7 cellular contexts compared by ENCODE assay signal in the genomic region with DNA sequence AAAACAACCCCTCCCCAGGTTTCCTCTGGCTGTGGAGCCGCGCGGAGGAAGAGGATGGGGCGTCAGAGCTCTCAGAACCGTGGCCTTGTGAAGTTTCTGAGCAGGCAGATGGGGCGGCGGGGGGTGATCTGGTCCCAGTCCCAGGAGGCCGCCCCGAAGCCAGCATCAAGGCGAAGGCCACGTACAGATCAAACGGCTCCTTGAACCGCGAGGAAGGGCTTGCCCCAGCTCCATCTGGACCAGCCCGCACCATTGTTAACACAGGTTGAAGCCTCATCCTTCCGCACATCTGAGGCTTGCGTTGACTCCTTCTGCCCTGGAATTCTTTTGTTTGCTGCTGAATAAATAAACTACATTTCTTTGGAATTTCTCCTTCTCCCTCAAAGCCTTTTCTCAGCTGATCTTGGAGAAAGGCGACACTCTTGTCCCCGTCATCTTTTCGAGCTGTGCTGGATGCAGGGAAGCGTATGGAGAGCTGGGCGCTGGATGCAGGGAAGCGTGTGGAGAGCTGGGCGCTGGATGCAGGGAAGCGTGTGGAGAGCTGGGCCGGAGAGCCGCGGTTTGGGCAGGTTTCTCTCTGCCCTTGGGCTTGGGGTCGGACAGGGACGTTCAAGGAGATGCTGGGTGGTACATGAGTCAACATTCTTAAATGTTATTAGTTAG. TPM values are rescaled to one million over a fixed set of nuclear protein-coding genes. Genes with fewer than 3 reads are reported as not detected.
A peak's percentile ranks its signal among the peaks of the same experiment; 100 is the strongest.
DNase-seq lines count a peak whose midpoint lies in the region; FAIRE-seq and TF ChIP-seq lines count a peak whose summit lies in the region.
"Not testable (repeated sequence)": the region's sequence is repeated elsewhere in the genome, so short reads cannot be mapped to it uniquely, and the experiment has no call there.

No MANE protein-coding gene starts in this region.

- not testable (repeated sequence) for H3K4ac ChIP-seq in H1 (replicated peaks; ENCODE audit: insufficient read length, low read depth, low read length); neuronal stem cell (ENCODE audit: low read length)

- peak overlapping the region; percentile 71; the same call in 1 of the 2 replicates for H4K8ac ChIP-seq in H1 (ENCODE audit: extremely low read depth, insufficient read depth, low read length)
- H4K8ac ChIP-seq in neuronal stem cell (ENCODE audit: low read depth, low read length), result not testable (repeated sequence)

- not testable (repeated sequence) for H2BK15ac ChIP-seq in H1 (ENCODE audit: low read length); neuronal stem cell (ENCODE audit: low read length)

- intact Hi-C loops in kidney (cut with DNase I), result not testable (repeated sequence)

- DNase-seq in H7, result peak; percentile 57
- peak; percentile 76 to 87 for DNase-seq in SJSA1 (ENCODE audit: low read depth in 1 of 2, low spot score in 2 of 2)
- peak; percentile 11 for DNase-seq in activated naive CD4-positive, alpha-beta T cell treated with anti-CD3 and anti-CD28 coated beads, Interleukin-2, amount 10 ng/mL, durations not matched to agents 7 days and 5 days
- DNase-seq in H1 (ENCODE audit: low read depth in 1 of 2, low spot score in 2 of 2); neuronal stem cell (ENCODE audit: low spot score): not testable (repeated sequence)
- peak; percentile 78 for DNase-seq in kidney

- TF ChIP-seq POLR2A in H1 (IDR thresholded peaks at IDR 0.05; ENCODE audit: control extremely low read depth in 1 of 2, low read depth in 2 of 2, low read length in 2 of 2), result not testable (repeated sequence)

- not testable (repeated sequence) for H2BK12ac ChIP-seq in H1 (ENCODE audit: low read depth, low read length); neuronal stem cell (ENCODE audit: low read length)

- H4K91ac ChIP-seq in H1 (replicated peaks; ENCODE audit: insufficient read length, low read length); neuronal stem cell (ENCODE audit: low read depth, low read length, poor library complexity): not testable (repeated sequence)

- H2BK5ac ChIP-seq in H1 (ENCODE audit: low read depth, low read length); neuronal stem cell (ENCODE audit: low read length): not testable (repeated sequence)

- H3K36me3 ChIP-seq in BLaER1 treated with 17β-estradiol and CSF1 and Interleukin-3, amounts not matched to agents 10 nM and 100 nM; H7 (replicated peaks; ENCODE audit: control insufficient read depth, insufficient read depth, low read length); SJSA1; H1 (ENCODE audit: control insufficient read depth in 2 of 4, insufficient read depth in 4 of 4, low read length in 3 of 4); kidney (ENCODE audit: control insufficient read depth in 1 of 2, insufficient read depth in 2 of 2, low read length in 2 of 2); neuronal stem cell (replicated peaks in 1 of 2; ENCODE audit: control insufficient read depth in 2 of 2, insufficient read depth in 2 of 2, low read length in 2 of 2): not testable (repeated sequence)

- 85% methylated on average over 30 of the region's 30 CpGs; no CpG with 5 or more reads in 1 of the 2 experiments for WGBS in H1 (ENCODE audit: extremely low coverage in 1 of 2, insufficient coverage in 1 of 2, insufficient read length in 1 of 2, insufficient replicate concordance in 2 of 2, low coverage in 1 of 2, low lambda C conversion rate in 2 of 2, missing lambda C conversion rate in 1 of 2), 2 experiments
- no CpG with 5 or more reads among the region's 30 CpGs for WGBS in neuronal stem cell (ENCODE audit: extremely low coverage in 2 of 2, insufficient read length in 2 of 2, insufficient replicate concordance in 1 of 2), 2 donors

- H3K18ac ChIP-seq in H1 (ENCODE audit: extremely low read depth, low read length), result not testable (repeated sequence)
- peak overlapping the region; percentile 83 for H3K18ac ChIP-seq in neuronal stem cell (ENCODE audit: low read length)

- not testable (repeated sequence) for H2AK5ac ChIP-seq in H1 (ENCODE audit: low read depth, low read length); neuronal stem cell (ENCODE audit: low read depth, low read length)

- not testable (repeated sequence) for H3K79me2 ChIP-seq in H1 (ENCODE audit: control insufficient read depth in 1 of 2, insufficient read depth in 2 of 2, low read length in 2 of 2)

- H3K4me1 ChIP-seq in BLaER1 treated with 17β-estradiol and CSF1 and Interleukin-3, amounts not matched to agents 10 nM and 100 nM, result peaks cover 24 to 40% (median 37%) of the 10 kb centered on the region in 10 experiments
- H3K4me1 ChIP-seq in SJSA1 (replicated peaks), result peaks cover 13% of the 10 kb centered on the region
- not testable (repeated sequence) for H3K4me1 ChIP-seq in H1 (replicated peaks in 1 of 4; ENCODE audit: control insufficient read depth in 3 of 4, insufficient read depth in 4 of 4, low read length in 3 of 4); kidney (ENCODE audit: control insufficient read depth in 1 of 2, insufficient read depth in 1 of 2, low read depth in 1 of 2, low read length in 2 of 2); neuronal stem cell (ENCODE audit: control insufficient read depth in 2 of 2, insufficient read depth in 1 of 2, low read depth in 1 of 2, low read length in 2 of 2)

- not testable (repeated sequence) for H3K79me1 ChIP-seq in H1 (ENCODE audit: low read depth, low read length); neuronal stem cell (ENCODE audit: low read depth, low read length)

- H3K14ac ChIP-seq in H1 (ENCODE audit: insufficient read length); neuronal stem cell (ENCODE audit: low read length): not testable (repeated sequence)

- not testable (repeated sequence) for H3K9me3 Mint-ChIP-seq in activated naive CD4-positive, alpha-beta T cell treated with anti-CD3 and anti-CD28 coated beads, Interleukin-2, amount 10 ng/mL, durations not matched to agents 7 days and 5 days

- not testable (repeated sequence) for H3K27ac Mint-ChIP-seq in activated naive CD4-positive, alpha-beta T cell treated with anti-CD3 and anti-CD28 coated beads, Interleukin-2, amount 10 ng/mL, durations not matched to agents 7 days and 5 days

- H3K23ac ChIP-seq in H1 (ENCODE audit: insufficient read length); neuronal stem cell (ENCODE audit: low read depth, low read length, poor library complexity): not testable (repeated sequence)

- CTCF ChIA-PET in activated naive CD4-positive, alpha-beta T cell treated with anti-CD3 and anti-CD28 coated beads, Interleukin-2, amount 10 ng/mL, durations not matched to agents 7 days and 5 days (lab: Charles Lee); H1 (lab: Charles Lee; ENCODE audit: partially characterized antibody): not testable (repeated sequence)

- not testable (repeated sequence) for TF ChIP-seq RAD21 in H1 (IDR thresholded peaks at IDR 0.05 in 1 of 2, conservative IDR thresholded peaks at IDR 0.05 in 1 of 2; ENCODE audit: low read depth in 2 of 2, low read length in 2 of 2)

- H2BK120ac ChIP-seq in H1 (replicated peaks; ENCODE audit: low read depth, low read length); neuronal stem cell (ENCODE audit: low read depth, low read length): not testable (repeated sequence)

- not testable (repeated sequence) for H3K9ac ChIP-seq in BLaER1 treated with 17β-estradiol and CSF1 and Interleukin-3, amounts not matched to agents 10 nM and 100 nM; H1 (replicated peaks in 1 of 4; ENCODE audit: extremely low read depth in 1 of 4, low read depth in 3 of 4, low read length in 3 of 4); kidney (ENCODE audit: low read length in 2 of 2); neuronal stem cell (ENCODE audit: low read depth, low read length, poor library complexity)

- POLR2A ChIA-PET in H1 (lab: Charles Lee; ENCODE audit: partially characterized antibody), result not testable (repeated sequence)

- not testable (repeated sequence) for TF ChIP-seq CTCF in H1 (IDR thresholded peaks at IDR 0.05; ENCODE audit: control extremely low read depth in 1 of 3, insufficient read depth in 1 of 3, low read depth in 1 of 3, low read length in 3 of 3); kidney (IDR thresholded peaks at IDR 0.05; ENCODE audit: borderline replicate concordance, extremely low read depth, insufficient read depth)

- not testable (repeated sequence) for H3K4me3 ChIP-seq in BLaER1 treated with 17β-estradiol and CSF1 and Interleukin-3, amounts not matched to agents 10 nM and 100 nM; H7 (ENCODE audit: insufficient read depth, low read depth, low read length); SJSA1; H1 (ENCODE audit: extremely low read depth in 1 of 4, insufficient read depth in 2 of 4, low read depth in 3 of 4, low read length in 4 of 4); kidney (ENCODE audit: low read length in 2 of 2); neuronal stem cell (ENCODE audit: low read length in 2 of 2)

- H4K20me1 ChIP-seq in BLaER1 treated with 17β-estradiol and CSF1 and Interleukin-3, amounts not matched to agents 10 nM and 100 nM; H1 (replicated peaks in 1 of 2; ENCODE audit: control insufficient read depth in 1 of 2, insufficient read depth in 2 of 2, low read length in 2 of 2): not testable (repeated sequence)

- H3K4me2 ChIP-seq in BLaER1 treated with 17β-estradiol and CSF1 and Interleukin-3, amounts not matched to agents 10 nM and 100 nM, result peak overlapping the region in 8 of 11 experiments; percentile 21 to 76 (median 56); a peak in 15 of 22 replicates
- H3K4me2 ChIP-seq in H1 (ENCODE audit: insufficient read depth in 1 of 2, low read depth in 2 of 2, low read length in 2 of 2); neuronal stem cell (ENCODE audit: insufficient read depth, low read length, poor library complexity, severe bottlenecking): not testable (repeated sequence)

- not testable (repeated sequence) for FAIRE-seq in H1 (lab: Jason Lieb, UNC); kidney (lab: Jason Lieb, UNC)

- H3K27me3 ChIP-seq in BLaER1 treated with 17β-estradiol and CSF1 and Interleukin-3, amounts not matched to agents 10 nM and 100 nM, result peaks cover 0 to 19% (median 0%) of the 10 kb centered on the region in 11 experiments; a peak in 5 of 22 replicates
- not testable (repeated sequence) for H3K27me3 ChIP-seq in H7 (ENCODE audit: control insufficient read depth, insufficient read depth, low read length); SJSA1 (replicated peaks); H1 (replicated peaks in 1 of 4; ENCODE audit: control insufficient read depth in 3 of 4, extremely low read depth in 1 of 4, insufficient read depth in 3 of 4, low read length in 3 of 4); neuronal stem cell (ENCODE audit: control insufficient read depth in 3 of 3, insufficient read depth in 3 of 3, low read depth in 1 of 3, low read length in 3 of 3)

- TF ChIP-seq EP300 in H1 (IDR thresholded peaks at IDR 0.05; ENCODE audit: borderline replicate concordance in 1 of 2, low read depth in 2 of 2, low read length in 2 of 2), result not testable (repeated sequence)

- peaks cover 16% of the 10 kb centered on the region for H3K4me1 Mint-ChIP-seq in activated naive CD4-positive, alpha-beta T cell treated with anti-CD3 and anti-CD28 coated beads, Interleukin-2, amount 10 ng/mL, durations not matched to agents 7 days and 5 days

- H3K9me3 ChIP-seq in BLaER1 treated with 17β-estradiol and CSF1 and Interleukin-3, amounts not matched to agents 10 nM and 100 nM (replicated peaks in 1 of 11); SJSA1 (replicated peaks); H1 (ENCODE audit: insufficient read depth in 2 of 2, low read depth in 1 of 2, low read length in 1 of 2); kidney (ENCODE audit: control insufficient read depth in 1 of 2, low read length in 2 of 2); neuronal stem cell (replicated peaks in 1 of 2; ENCODE audit: control insufficient read depth in 2 of 2, insufficient read depth in 1 of 2, low read depth in 1 of 2, low read length in 2 of 2): not testable (repeated sequence)

- H3K4me3 Mint-ChIP-seq in activated naive CD4-positive, alpha-beta T cell treated with anti-CD3 and anti-CD28 coated beads, Interleukin-2, amount 10 ng/mL, durations not matched to agents 7 days and 5 days, result not testable (repeated sequence)

- H3K56ac ChIP-seq in H1 (replicated peaks; ENCODE audit: insufficient read length, low read depth, low read length), result not testable (repeated sequence)

- H3K27ac ChIP-seq in BLaER1 treated with 17β-estradiol and CSF1 and Interleukin-3, amounts not matched to agents 10 nM and 100 nM; SJSA1; H1 (ENCODE audit: low read depth, low read length); kidney (ENCODE audit: low read depth in 2 of 2, low read length in 2 of 2); neuronal stem cell (replicated peaks; ENCODE audit: low read length): not testable (repeated sequence)

- H4K5ac ChIP-seq in H1 (ENCODE audit: insufficient read length, low read depth, low read length), result not testable (repeated sequence)

- H3K36me3 Mint-ChIP-seq in activated naive CD4-positive, alpha-beta T cell treated with anti-CD3 and anti-CD28 coated beads, Interleukin-2, amount 10 ng/mL, durations not matched to agents 7 days and 5 days, result not testable (repeated sequence)

- H2BK20ac ChIP-seq in H1 (ENCODE audit: low read length), result not testable (repeated sequence)

- not testable (repeated sequence) for H2AFZ ChIP-seq in H1 (ENCODE audit: low read length); neuronal stem cell (ENCODE audit: low read length)

- H3K27me3 Mint-ChIP-seq in activated naive CD4-positive, alpha-beta T cell treated with anti-CD3 and anti-CD28 coated beads, Interleukin-2, amount 10 ng/mL, durations not matched to agents 7 days and 5 days, result peaks cover 16% of the 10 kb centered on the region

- H3K23me2 ChIP-seq in H1 (ENCODE audit: low read depth, low read length), result not testable (repeated sequence)

RNA-seq across cellular contexts. Expression of a gene that starts 53.6 kb away (rescaled TPM):
- 163 and 173 TPM in 2 replicates for total RNA-seq in H7 (2014; rRNA removed; shearing (Covaris generic))
- total RNA-seq in SJSA1 (2014; rRNA removed; shearing (Covaris generic)), result 160 and 196 TPM in 2 replicates
- 112 and 117 TPM in 2 replicates for total RNA-seq in H1 (2021; fragmentation: NEBNext Ultra II Directional; extraction: Animal tissue kit (Norgen Biotek cat#: 25700))
- polyA plus RNA-seq in H1 (2011; rRNA removed) (34.5 and 45.4 TPM in 2 replicates), kidney (ENCODE audit: insufficient read depth, low read depth, low replicate concordance) (193 TPM)
- 56.7 TPM for polyA plus RNA-seq in H1 (2011; cell fraction: cytosol; rRNA removed)
- polyA plus RNA-seq in H1 (2011; cell fraction: nucleus; rRNA removed), result 29.1 TPM
- 64.0 to 93.3 TPM (median 70.0 TPM) in 4 replicates for polyA plus RNA-seq in H1 (2012, experiment 1 of 2)
- polyA plus RNA-seq in H1 (2012, experiment 2 of 2), result 37.2 TPM
- polyA plus RNA-seq in H1 (2013, experiment 1 of 2), result 88.0 TPM
- 96.1 TPM for polyA plus RNA-seq in H1 (2013, experiment 2 of 2)
- polyA minus RNA-seq in H1 (2011; rRNA and poly(A)+ RNA removed), result 29.4 and 60.6 TPM in 2 replicates
- 23.3 TPM for polyA minus RNA-seq in H1 (2011; cell fraction: cytosol; rRNA and poly(A)+ RNA removed)
- polyA minus RNA-seq in H1 (2011; cell fraction: nucleus; rRNA and poly(A)+ RNA removed), result 52.8 TPM
- total RNA-seq in kidney, result 129 TPM
- 168 TPM for polyA plus RNA-seq in neuronal stem cell (2013, experiment 1 of 2)
- polyA plus RNA-seq in neuronal stem cell (2013, experiment 2 of 2), result 167 TPM
